21 cellular contexts compared by ENCODE assay signal in genomic region chr11:36271794-36272409, GRCh38. TPM values are rescaled to one million over a fixed set of nuclear protein-coding genes. Genes with fewer than 3 reads are reported as not detected.
DNase-seq lines count a peak whose midpoint lies in the region; ATAC-seq, FAIRE-seq and TF ChIP-seq lines count a peak whose summit lies in the region.
"Had no signal": no experiment of that assay in that cellular context is flagged by ENCODE, and none has a peak within 500 bp of the region (broad histone marks: within the 10 kb centered on the region; RNA-seq: fewer than 3 reads in every experiment).

No MANE protein-coding gene starts in this region.

- H4K5ac ChIP-seq in H1 (ENCODE audit: insufficient read length, low read depth, low read length) = no peak overlapping the region

- no peak for TF ChIP-seq EP300 in H1 (IDR thresholded peaks at IDR 0.05; ENCODE audit: borderline replicate concordance in 1 of 2, low read depth in 2 of 2, low read length in 2 of 2)

- no peaks in the 10 kb centered on the region for H3K36me3 ChIP-seq in PC-3 (ENCODE audit: low read depth, low read length)
- H3K36me3 ChIP-seq in H1 (ENCODE audit: control insufficient read depth in 2 of 4, insufficient read depth in 4 of 4, low read length in 3 of 4) = peaks cover 0 to 7% (median 0%) of the 10 kb centered on the region in 4 experiments; a peak in 1 of 8 replicates
- H3K36me3 ChIP-seq in neuronal stem cell (replicated peaks in 1 of 2; ENCODE audit: control insufficient read depth in 2 of 2, insufficient read depth in 2 of 2, low read length in 2 of 2) = peaks cover 0 to 50% of the 10 kb centered on the region in 2 donors
- peaks cover 18% of the 10 kb centered on the region for H3K36me3 ChIP-seq in MG63

- no peak for TF ChIP-seq POLR2A in H1 (IDR thresholded peaks at IDR 0.05; ENCODE audit: control extremely low read depth in 1 of 2, low read depth in 2 of 2, low read length in 2 of 2)

- H3K9me3 ChIP-seq in PC-3 (ENCODE audit: low read length) = no peaks in the 10 kb centered on the region
- no peaks in the 10 kb centered on the region for H3K9me3 ChIP-seq in H1 (ENCODE audit: insufficient read depth in 2 of 2, low read depth in 1 of 2, low read length in 1 of 2)
- peaks cover 0 to 33% of the 10 kb centered on the region in 2 donors for H3K9me3 ChIP-seq in neuronal stem cell (replicated peaks in 1 of 2; ENCODE audit: control insufficient read depth in 2 of 2, insufficient read depth in 1 of 2, low read depth in 1 of 2, low read length in 2 of 2)
- no peaks in the 10 kb centered on the region; the same call in 1 of the 2 replicates for H3K9me3 ChIP-seq in MG63
- H3K9me3 ChIP-seq: prostate gland had no signal

- no peaks in the 10 kb centered on the region for H3K23me2 ChIP-seq in H1 (ENCODE audit: low read depth, low read length)

- no TSS peak for BruUV-seq in PC-3 (replicated peaks; lab: Mats Ljungman, UMichigan)

- no peak overlapping the region for H3K18ac ChIP-seq in H1 (ENCODE audit: extremely low read depth, low read length)
- no peak overlapping the region for H3K18ac ChIP-seq in neuronal stem cell (ENCODE audit: low read length)

- H3K27ac ChIP-seq in PC-3 (ENCODE audit: low read length) (no peak overlapping the region), H1 (ENCODE audit: low read depth, low read length) (no peak overlapping the region), neuronal stem cell (replicated peaks; ENCODE audit: low read length) (no peak overlapping the region)
- H3K27ac ChIP-seq: prostate gland had no signal

- H3K79me1 ChIP-seq in H1 (ENCODE audit: low read depth, low read length) (peaks cover 2% of the 10 kb centered on the region; the same call in 1 of the 2 replicates), neuronal stem cell (ENCODE audit: low read depth, low read length) (no peaks in the 10 kb centered on the region)

- H4K8ac ChIP-seq in H1 (ENCODE audit: extremely low read depth, insufficient read depth, low read length) (no peak overlapping the region), neuronal stem cell (ENCODE audit: low read depth, low read length) (peak overlapping the region; percentile 52)

- TF ChIP-seq CTCF in GM12872 (IDR thresholded peaks at IDR 0.05; ENCODE audit: insufficient read depth, low read depth, low read length) = 0 out of 3 replicates have a peak, but pooled peaks have one; percentile 10
- peak; percentile 20; the same call in 1 of the 2 replicates for TF ChIP-seq CTCF in PC-3 (conservative IDR thresholded peaks at IDR 0.05; ENCODE audit: low read depth, low read length)
- TF ChIP-seq CTCF in H1 (IDR thresholded peaks at IDR 0.05; ENCODE audit: control extremely low read depth in 1 of 3, insufficient read depth in 1 of 3, low read depth in 1 of 3, low read length in 3 of 3) = peak in 2 of 3 experiments; percentile 54; a peak in 3 of 4 replicates

- H2BK12ac ChIP-seq in H1 (ENCODE audit: low read depth, low read length) (no peak overlapping the region), neuronal stem cell (ENCODE audit: low read length) (no peak overlapping the region)

- ATAC-seq in PC-3 (no peak), HG02840 (IDR thresholded peaks at IDR 0.05; ENCODE audit: low FRiP score, unreplicated experiment) (no peak)
- ATAC-seq: activated naive CD8-positive, alpha-beta T cell treated with anti-CD3 and anti-CD28 coated beads, Interleukin-2, amount 50 U/mL, for 24 hours; T-helper 17 cell had no signal

- no peak overlapping the region for H2AFZ ChIP-seq in PC-3 (ENCODE audit: low read length)
- H2AFZ ChIP-seq in H1 (ENCODE audit: low read length) = no peak overlapping the region
- H2AFZ ChIP-seq in neuronal stem cell (ENCODE audit: low read length) = no peak overlapping the region

- no peak overlapping the region for H3K9ac ChIP-seq in PC-3 (ENCODE audit: low read length)
- no peak overlapping the region for H3K9ac ChIP-seq in H1 (replicated peaks in 1 of 4; ENCODE audit: extremely low read depth in 1 of 4, low read depth in 3 of 4, low read length in 3 of 4)
- no peak overlapping the region for H3K9ac ChIP-seq in neuronal stem cell (ENCODE audit: low read depth, low read length, poor library complexity)

- TF ChIP-seq RAD21 in H1 (IDR thresholded peaks at IDR 0.05 in 1 of 2, conservative IDR thresholded peaks at IDR 0.05 in 1 of 2; ENCODE audit: low read depth in 2 of 2, low read length in 2 of 2) = peak; percentile 22 to 40; a peak in 3 of 4 replicates

- no peak overlapping the region for H2AK5ac ChIP-seq in H1 (ENCODE audit: low read depth, low read length)
- no peak overlapping the region for H2AK5ac ChIP-seq in neuronal stem cell (ENCODE audit: low read depth, low read length)

- POLR2A ChIA-PET in PC-3 (lab: Charles Lee; ENCODE audit: unreplicated experiment) = no interaction called here
- POLR2A ChIA-PET in H1 (lab: Charles Lee; ENCODE audit: partially characterized antibody) = no interaction called here

- H4K20me1 ChIP-seq in PC-3 (ENCODE audit: low read length) (no peaks in the 10 kb centered on the region), H1 (replicated peaks in 1 of 2; ENCODE audit: control insufficient read depth in 1 of 2, insufficient read depth in 2 of 2, low read length in 2 of 2) (peaks cover 0 to 1% of the 10 kb centered on the region in 2 experiments)

- H3K9me2 ChIP-seq in PC-3 (replicated peaks; ENCODE audit: low read length) = no peaks in the 10 kb centered on the region

- H3F3A ChIP-seq in PC-3 (ENCODE audit: low read length, unreplicated experiment) = no peaks in the 10 kb centered on the region

- intact Hi-C loops in PC-3 (cut with micrococcal nuclease) = no loop called here

- no peak overlapping the region for H3K56ac ChIP-seq in H1 (replicated peaks; ENCODE audit: insufficient read length, low read depth, low read length)

- DNase-seq in PC-3 = peak; percentile 20
- no peak for DNase-seq in H1 (ENCODE audit: low read depth in 1 of 2, low spot score in 2 of 2)
- no peak for DNase-seq in neuronal stem cell (ENCODE audit: low spot score)
- no peak for DNase-seq in MG63
- no peak for DNase-seq in NCI-H748 treated with DMSO at 0.1 percent for 48 hours (lab: John Stamatoyannopoulos, UW)
- DNase-seq: activated naive CD8-positive, alpha-beta T cell treated with anti-CD3 and anti-CD28 coated beads, Interleukin-2, amount 50 U/mL, for 24 hours; Calu3; effector memory CD4-positive, alpha-beta T cell; naive B cell; NCI-H1694; Right ventricle myocardium superior; stimulated activated CD4-positive, alpha-beta T cell treated with anti-CD3 and anti-CD28 coated beads, Interleukin-4, amount 100 ng/mL, for 4 hours; T-helper 17 cell had no signal

- H3K23ac ChIP-seq in H1 (ENCODE audit: insufficient read length) (no peak overlapping the region), neuronal stem cell (ENCODE audit: low read depth, low read length, poor library complexity) (no peak overlapping the region)

- no peak for FAIRE-seq in H1 (lab: Jason Lieb, UNC)
- FAIRE-seq: G401.6, GM12891, islet of Langerhans had no signal

- H3K4me1 ChIP-seq in PC-3 (ENCODE audit: insufficient read depth, low read length) (no peaks in the 10 kb centered on the region), H1 (replicated peaks in 1 of 4; ENCODE audit: control insufficient read depth in 3 of 4, insufficient read depth in 4 of 4, low read length in 3 of 4) (no peaks in the 10 kb centered on the region), neuronal stem cell (ENCODE audit: control insufficient read depth in 2 of 2, insufficient read depth in 1 of 2, low read depth in 1 of 2, low read length in 2 of 2) (peaks cover 2 to 5% of the 10 kb centered on the region in 2 donors)
- H3K4me1 ChIP-seq: prostate gland had no signal

- H3K14ac ChIP-seq in H1 (ENCODE audit: insufficient read length) (no peak overlapping the region), neuronal stem cell (ENCODE audit: low read length) (no peak overlapping the region)

- no peak overlapping the region for H2BK5ac ChIP-seq in H1 (ENCODE audit: low read depth, low read length)
- H2BK5ac ChIP-seq in neuronal stem cell (ENCODE audit: low read length) = no peak overlapping the region

- H2BK15ac ChIP-seq in H1 (ENCODE audit: low read length) = no peak overlapping the region
- no peak overlapping the region for H2BK15ac ChIP-seq in neuronal stem cell (ENCODE audit: low read length)

- no peaks in the 10 kb centered on the region for H3K79me2 ChIP-seq in PC-3 (ENCODE audit: low read length)
- no peaks in the 10 kb centered on the region for H3K79me2 ChIP-seq in H1 (ENCODE audit: control insufficient read depth in 1 of 2, insufficient read depth in 2 of 2, low read length in 2 of 2)

- H2BK120ac ChIP-seq in H1 (replicated peaks; ENCODE audit: low read depth, low read length) = no peak overlapping the region
- H2BK120ac ChIP-seq in neuronal stem cell (ENCODE audit: low read depth, low read length) = no peak overlapping the region

- no peak overlapping the region for H3K4me2 ChIP-seq in PC-3 (ENCODE audit: low read length)
- H3K4me2 ChIP-seq in H1 (ENCODE audit: insufficient read depth in 1 of 2, low read depth in 2 of 2, low read length in 2 of 2) = no peak overlapping the region
- H3K4me2 ChIP-seq in neuronal stem cell (ENCODE audit: insufficient read depth, low read length, poor library complexity, severe bottlenecking) = no peak overlapping the region
- H3K4me2 ChIP-seq: smooth muscle cell had no signal

- 86% methylated on average over 5 of the region's 5 CpGs; no CpG with 5 or more reads in 1 of the 2 experiments for WGBS in H1 (ENCODE audit: extremely low coverage in 1 of 2, insufficient coverage in 1 of 2, insufficient read length in 1 of 2, insufficient replicate concordance in 2 of 2, low coverage in 1 of 2, low lambda C conversion rate in 2 of 2, missing lambda C conversion rate in 1 of 2), 2 experiments
- WGBS in neuronal stem cell (ENCODE audit: extremely low coverage in 2 of 2, insufficient read length in 2 of 2, insufficient replicate concordance in 1 of 2), 2 donors = no CpG with 5 or more reads among the region's 5 CpGs

- H2BK20ac ChIP-seq in H1 (ENCODE audit: low read length) = no peak overlapping the region

- no peak overlapping the region for H3K4me3 ChIP-seq in PC-3 (ENCODE audit: low read length)
- no peak overlapping the region for H3K4me3 ChIP-seq in H1 (ENCODE audit: extremely low read depth in 1 of 4, insufficient read depth in 2 of 4, low read depth in 3 of 4, low read length in 4 of 4)
- no peak overlapping the region for H3K4me3 ChIP-seq in neuronal stem cell (ENCODE audit: low read length in 2 of 2)
- no peak overlapping the region for H3K4me3 ChIP-seq in MG63
- H3K4me3 ChIP-seq: lung, prostate gland, smooth muscle cell had no signal

- H3K4ac ChIP-seq in H1 (replicated peaks; ENCODE audit: insufficient read length, low read depth, low read length) (no peak overlapping the region), neuronal stem cell (ENCODE audit: low read length) (no peak overlapping the region)

- H3K27me3 ChIP-seq in PC-3 (ENCODE audit: low read length) (no peaks in the 10 kb centered on the region), H1 (replicated peaks in 1 of 4; ENCODE audit: control insufficient read depth in 3 of 4, extremely low read depth in 1 of 4, insufficient read depth in 3 of 4, low read length in 3 of 4) (no peaks in the 10 kb centered on the region), neuronal stem cell (ENCODE audit: control insufficient read depth in 3 of 3, insufficient read depth in 3 of 3, low read depth in 1 of 3, low read length in 3 of 3) (no peaks in the 10 kb centered on the region), MG63 (no peaks in the 10 kb centered on the region; the same call in 1 of the 2 replicates)

- H4K91ac ChIP-seq in H1 (replicated peaks; ENCODE audit: insufficient read length, low read length) = no peak overlapping the region
- H4K91ac ChIP-seq in neuronal stem cell (ENCODE audit: low read depth, low read length, poor library complexity) = no peak overlapping the region

- CTCF ChIA-PET in PC-3 (lab: Charles Lee) = no interaction called here
- CTCF ChIA-PET in H1 (lab: Charles Lee; ENCODE audit: partially characterized antibody) = interaction anchor here (0.7 to 3.3 kb wide), 9 partner anchors 8 to 473 kb away, joined by 3 to 7 read pairs (median 4); no protein-coding TSS in a partner anchor

RNA-seq across cellular contexts. Expression of gene COMMD9, which starts 17.3 kb away (rescaled TPM):
- total RNA-seq in PC-3 (2014; rRNA removed) = 54.8 and 70.8 TPM in 2 replicates
- total RNA-seq in H1 (2021; fragmentation: NEBNext Ultra II Directional; extraction: Animal tissue kit (Norgen Biotek cat#: 25700)) = 43.3 and 49.1 TPM in 2 replicates
- polyA plus RNA-seq in H1 (2011; rRNA removed) = 30.3 and 42.5 TPM in 2 replicates
- polyA plus RNA-seq in H1 (2011; cell fraction: cytosol; rRNA removed) = 43.8 TPM
- polyA plus RNA-seq in H1 (2011; cell fraction: nucleus; rRNA removed) = 37.3 TPM
- 39.8 to 50.6 TPM (median 48.3 TPM) in 4 replicates for polyA plus RNA-seq in H1 (2012, experiment 1 of 2)
- polyA plus RNA-seq in H1 (2012, experiment 2 of 2) = 29.3 TPM
- 26.9 TPM for polyA plus RNA-seq in H1 (2013, experiment 1 of 2)
- 29.2 TPM for polyA plus RNA-seq in H1 (2013, experiment 2 of 2)
- 40.6 and 49.0 TPM in 2 replicates for polyA minus RNA-seq in H1 (2011; rRNA and poly(A)+ RNA removed)
- 19.9 TPM for polyA minus RNA-seq in H1 (2011; cell fraction: cytosol; rRNA and poly(A)+ RNA removed)
- polyA minus RNA-seq in H1 (2011; cell fraction: nucleus; rRNA and poly(A)+ RNA removed) = 16.3 TPM
- 22.2 TPM for polyA plus RNA-seq in neuronal stem cell (2013, experiment 1 of 2)
- 22.7 TPM for polyA plus RNA-seq in neuronal stem cell (2013, experiment 2 of 2)
- total RNA-seq in MG63 (2014; rRNA removed; shearing (Covaris generic); ENCODE audit: low replicate concordance) = 19.2 and 130 TPM in 2 replicates

RNA-seq across cellular contexts. Expression of gene PRR5L, which starts 24.2 kb away (rescaled TPM):
- 1.3 and 4.7 TPM in 2 replicates for total RNA-seq in PC-3 (2014; rRNA removed)
- 7.4 and 10.1 TPM in 2 replicates for total RNA-seq in H1 (2021; fragmentation: NEBNext Ultra II Directional; extraction: Animal tissue kit (Norgen Biotek cat#: 25700))
- polyA plus RNA-seq in H1 (2011; rRNA removed) = 6.6 and 9.2 TPM in 2 replicates
- 6.5 TPM for polyA plus RNA-seq in H1 (2011; cell fraction: cytosol; rRNA removed)
- polyA plus RNA-seq in H1 (2011; cell fraction: nucleus; rRNA removed) = 16.1 TPM
- 5.4 to 10.2 TPM (median 7.7 TPM) in 4 replicates for polyA plus RNA-seq in H1 (2012, experiment 1 of 2)
- polyA plus RNA-seq in H1 (2012, experiment 2 of 2) = 7.4 TPM
- 3.1 TPM for polyA plus RNA-seq in H1 (2013, experiment 1 of 2)
- 3.6 TPM for polyA plus RNA-seq in H1 (2013, experiment 2 of 2)
- polyA minus RNA-seq in H1 (2011; rRNA and poly(A)+ RNA removed) = 6.5 and 7.2 TPM in 2 replicates
- 7.0 TPM for polyA minus RNA-seq in H1 (2011; cell fraction: cytosol; rRNA and poly(A)+ RNA removed)
- 12.3 TPM for polyA minus RNA-seq in H1 (2011; cell fraction: nucleus; rRNA and poly(A)+ RNA removed)
- polyA plus RNA-seq in neuronal stem cell (2013, experiment 1 of 2) = 10.3 TPM
- 9.7 TPM for polyA plus RNA-seq in neuronal stem cell (2013, experiment 2 of 2)
- 5.3 TPM in 1 of 2 replicates, not detected in the other for total RNA-seq in MG63 (2014; rRNA removed; shearing (Covaris generic); ENCODE audit: low replicate concordance)
